15 cellular contexts compared by ENCODE assay signal in genomic region chr6:79034865-79035264, GRCh38. TPM values are rescaled to one million over a fixed set of nuclear protein-coding genes. Genes with fewer than 3 reads are reported as not detected.
DNase-seq lines count a peak whose midpoint lies in the region; ATAC-seq and TF ChIP-seq lines count a peak whose summit lies in the region.
"Had no signal": no experiment of that assay in that cellular context is flagged by ENCODE, and none has a peak within 500 bp of the region (broad histone marks: within the 10 kb centered on the region; RNA-seq: fewer than 3 reads in every experiment).

No MANE protein-coding gene starts in this region.

- TF ChIP-seq CTCF in natural killer cell (IDR thresholded peaks at IDR 0.05) = no peak

- peak; percentile 90 to 96 for ATAC-seq in natural killer cell treated with Interleukin-12 subunit alpha and Interleukin-12 subunit beta and Interleukin-15 and Interleukin-18, amount 100 ng/mL, for 72 hours
- no peak for ATAC-seq in natural killer cell
- ATAC-seq in HG02840 (IDR thresholded peaks at IDR 0.05; ENCODE audit: low FRiP score, unreplicated experiment) = peak; percentile 67
- ATAC-seq in stimulated activated naive CD8-positive, alpha-beta T cell treated with anti-CD3 and anti-CD28 coated beads, Interleukin-15, Interleukin-2, amounts not matched to agents 100 U/mL and 50 U/mL, for 24 hours = peak; percentile 87

- H3K27ac ChIP-seq in substantia nigra (ENCODE audit: low read depth, low read length, poor library complexity, severe bottlenecking) = no peak overlapping the region

- peak overlapping the region; percentile 17 to 73 for H3K27ac Mint-ChIP-seq in natural killer cell treated with Interleukin-12 subunit alpha and Interleukin-12 subunit beta and Interleukin-15 and Interleukin-18, amount 100 ng/mL, for 72 hours
- no peak overlapping the region for H3K27ac Mint-ChIP-seq in natural killer cell
- no peak overlapping the region for H3K27ac Mint-ChIP-seq in T-helper 2 cell treated with Interferon-gamma antibody and Interleukin-4, amounts not matched to agents 5 μg/mL and 100 μg/mL, for 36 hours

- H3K36me3 Mint-ChIP-seq in natural killer cell treated with Interleukin-12 subunit alpha and Interleukin-12 subunit beta and Interleukin-15 and Interleukin-18, amount 100 ng/mL, for 72 hours = peaks cover 33% of the 10 kb centered on the region
- H3K36me3 Mint-ChIP-seq in natural killer cell = no peaks in the 10 kb centered on the region
- H3K36me3 Mint-ChIP-seq in T-helper 2 cell treated with Interferon-gamma antibody and Interleukin-4, amounts not matched to agents 5 μg/mL and 100 μg/mL, for 36 hours (ENCODE audit: low read depth) = peaks cover 66% of the 10 kb centered on the region

- DNase-seq in natural killer cell treated with Interleukin-12 subunit alpha and Interleukin-12 subunit beta and Interleukin-15 and Interleukin-18, amount 100 ng/mL, for 72 hours (ENCODE audit: low spot score) = no peak
- DNase-seq in natural killer cell (no peak), substantia nigra (lab: John Stamatoyannopoulos, UW) (no peak), NCI-H1930 (lab: John Stamatoyannopoulos, UW) (no peak), HUDEP-2 (lab: John Stamatoyannopoulos, UW; ENCODE audit: unreplicated experiment in 76 of 76) (no peak)
- peak; percentile 21 for DNase-seq in T-helper 2 cell treated with Interferon-gamma antibody and Interleukin-4, amounts not matched to agents 5 μg/mL and 100 μg/mL, for 36 hours (ENCODE audit: low spot score)
- no peak for DNase-seq in stimulated activated naive CD8-positive, alpha-beta T cell treated with anti-CD3 and anti-CD28 coated beads, Interleukin-15, Interleukin-2, amounts not matched to agents 100 U/mL and 50 U/mL, for 24 hours
- DNase-seq: AML-193; NCI-H1105; NCI-H748 treated with DMSO at 0.1 percent for 48 hours; stimulated activated CD4-positive, alpha-beta T cell treated with anti-CD3 and anti-CD28 coated beads, Interleukin-12 subunit alpha, Interleukin-12 subunit beta, amount 100 ng/mL, for 4 hours; stimulated activated naive CD4-positive, alpha-beta T cell had no signal

- H3K9me3 Mint-ChIP-seq in natural killer cell treated with Interleukin-12 subunit alpha and Interleukin-12 subunit beta and Interleukin-15 and Interleukin-18, amount 100 ng/mL, for 72 hours = no peaks in the 10 kb centered on the region
- no peaks in the 10 kb centered on the region for H3K9me3 Mint-ChIP-seq in natural killer cell
- no peaks in the 10 kb centered on the region for H3K9me3 Mint-ChIP-seq in T-helper 2 cell treated with Interferon-gamma antibody and Interleukin-4, amounts not matched to agents 5 μg/mL and 100 μg/mL, for 36 hours
- H3K9me3 Mint-ChIP-seq: central memory CD8-positive, alpha-beta T cell had no signal

- peaks cover 43 to 53% of the 10 kb centered on the region in 2 donors for H3K4me1 Mint-ChIP-seq in natural killer cell treated with Interleukin-12 subunit alpha and Interleukin-12 subunit beta and Interleukin-15 and Interleukin-18, amount 100 ng/mL, for 72 hours (ENCODE audit: low read depth in 2 of 2)
- peaks cover 48 to 50% of the 10 kb centered on the region in 2 donors for H3K4me1 Mint-ChIP-seq in natural killer cell
- peaks cover 28% of the 10 kb centered on the region for H3K4me1 Mint-ChIP-seq in T-helper 2 cell treated with Interferon-gamma antibody and Interleukin-4, amounts not matched to agents 5 μg/mL and 100 μg/mL, for 36 hours (ENCODE audit: low read depth)

- intact Hi-C loops in natural killer cell (cut with micrococcal nuclease) = no loop called here

- no peaks in the 10 kb centered on the region for H3K27me3 Mint-ChIP-seq in natural killer cell treated with Interleukin-12 subunit alpha and Interleukin-12 subunit beta and Interleukin-15 and Interleukin-18, amount 100 ng/mL, for 72 hours
- H3K27me3 Mint-ChIP-seq in natural killer cell (ENCODE audit: low read depth in 2 of 2) = no peaks in the 10 kb centered on the region
- H3K27me3 Mint-ChIP-seq in T-helper 2 cell treated with Interferon-gamma antibody and Interleukin-4, amounts not matched to agents 5 μg/mL and 100 μg/mL, for 36 hours (ENCODE audit: low read depth) = no peaks in the 10 kb centered on the region
- H3K27me3 Mint-ChIP-seq: central memory CD8-positive, alpha-beta T cell had no signal

- H3K4me3 Mint-ChIP-seq in natural killer cell treated with Interleukin-12 subunit alpha and Interleukin-12 subunit beta and Interleukin-15 and Interleukin-18, amount 100 ng/mL, for 72 hours = peak overlapping the region; percentile 51
- H3K4me3 Mint-ChIP-seq in natural killer cell = no peak overlapping the region
- no peak overlapping the region for H3K4me3 Mint-ChIP-seq in T-helper 2 cell treated with Interferon-gamma antibody and Interleukin-4, amounts not matched to agents 5 μg/mL and 100 μg/mL, for 36 hours
- H3K4me3 Mint-ChIP-seq: central memory CD8-positive, alpha-beta T cell; neural crest cell had no signal

RNA-seq across cellular contexts. Expression of gene PHIP, which starts 43.2 kb away (rescaled TPM):
- 10 to 100 TPM; 34.8 to 40.7 TPM for total RNA-seq in natural killer cell treated with Interleukin-12 subunit alpha and Interleukin-12 subunit beta and Interleukin-15 and Interleukin-18, amount 100 ng/mL, for 72 hours
- 10 to 100 TPM; 38.5 to 45.6 (median 42.5) TPM for total RNA-seq in natural killer cell

Comparison
In these comparisons a context has a peak if more than half of its experiments do, and no peak if none do; other contexts are left out.
1. ATAC-seq: peak in natural killer cell treated with Interleukin-12 subunit alpha and Interleukin-12 subunit beta and Interleukin-15 and Interleukin-18, amount 100 ng/mL, for 72 hours (2 of 2), HG02840 (single experiment) and stimulated activated naive CD8-positive, alpha-beta T cell treated with anti-CD3 and anti-CD28 coated beads, Interleukin-15, Interleukin-2, amounts not matched to agents 100 U/mL and 50 U/mL, for 24 hours (single experiment); none in natural killer cell (0 of 3).
2. H3K27ac Mint-ChIP-seq: peak in natural killer cell treated with Interleukin-12 subunit alpha and Interleukin-12 subunit beta and Interleukin-15 and Interleukin-18, amount 100 ng/mL, for 72 hours (2 of 2); none in natural killer cell (0 of 2) and T-helper 2 cell treated with Interferon-gamma antibody and Interleukin-4, amounts not matched to agents 5 μg/mL and 100 μg/mL, for 36 hours (single experiment).